ENCODE assay signal across 28 cellular contexts in genomic region chr17:6461246-6461645, GRCh38. TPM values are rescaled to one million over a fixed set of nuclear protein-coding genes. Genes with fewer than 3 reads are reported as not detected.
"Had no signal": no experiment of that assay in that cellular context is flagged by ENCODE, and none has a peak within 500 bp of the region (broad histone marks: within the 10 kb centered on the region; RNA-seq: fewer than 3 reads in every experiment).

No MANE protein-coding gene starts in this region.

- FAIRE-seq: TTC549, urothelium cell line had no signal

- ATAC-seq: gastroesophageal sphincter, heart left ventricle, left lung, T-cell had no signal

- H3K4me3 ChIP-seq: breast epithelium, coronary artery, gastroesophageal sphincter, heart left ventricle, left lung, ovary, prostate gland, transverse colon had no signal

- H3K9me3 Mint-ChIP-seq: activated naive CD4-positive, alpha-beta T cell treated with anti-CD3 and anti-CD28 coated beads, Interleukin-2, amount 50 U/mL, for 72 hours; activated T-helper 1 cell treated with anti-CD3 and anti-CD28 coated beads, Interleukin-12 subunit alpha, Interleukin-12 subunit beta, Interleukin-2, Interleukin-4 antibody, amounts not matched to agents 30 ng/mL and 10 ng/mL and 1 ng/mL, durations not matched to agents 14 hours and 24 hours and 36 hours; immature natural killer cell; stimulated activated naive CD8-positive, alpha-beta T cell treated with anti-CD3 and anti-CD28 coated beads, Interleukin-15, Interleukin-2, amounts not matched to agents 100 ng/mL and 50 ng/mL, for 24 hours; T-cell had no signal

- H3K36me3 ChIP-seq: breast epithelium, heart left ventricle, left lung, ovary, prostate gland, transverse colon, WERI-Rb-1 had no signal

- H3K9me3 ChIP-seq: breast epithelium, gastroesophageal sphincter, heart left ventricle, left lung, ovary, prostate gland, transverse colon had no signal

- H3K4me1 ChIP-seq: breast epithelium, left lung, prostate gland had no signal

- H3K27ac ChIP-seq: breast epithelium, coronary artery, epithelial cell of prostate, gastroesophageal sphincter, heart left ventricle, left lung, ovary, prostate gland, transverse colon, WERI-Rb-1 had no signal

- H3K27me3 ChIP-seq: breast epithelium, gastroesophageal sphincter, ovary, transverse colon had no signal

- DNase-seq: activated CD4-positive, alpha-beta T cell treated with anti-CD3 and anti-CD28 coated beads for 1 hour; activated CD4-positive, alpha-beta T cell treated with anti-CD3 and anti-CD28 coated beads, Interleukin-2, amount 50 U/mL, for 1 hour; activated CD8-positive, alpha-beta T cell treated with anti-CD3 and anti-CD28 coated beads, Interleukin-2, amount 10 ng/mL, durations not matched to agents 7 days and 5 days; activated gamma-delta T cell treated with Interleukin-2 at 50 U/mL for 16 hours; immature natural killer cell; mammary epithelial cell; stimulated activated CD4-positive, alpha-beta T cell treated with anti-CD3 and anti-CD28 coated beads, Interleukin-12 subunit alpha, Interleukin-12 subunit beta, amount 100 ng/mL, for 4 hours; stimulated activated CD4-positive, alpha-beta T cell treated with anti-CD3 and anti-CD28 coated beads, Interleukin-4, amount 100 ng/mL, for 4 hours; T-cell; transverse colon had no signal

- H3K36me3 Mint-ChIP-seq: activated naive CD4-positive, alpha-beta T cell treated with anti-CD3 and anti-CD28 coated beads, Interleukin-2, amount 50 U/mL, for 72 hours; immature natural killer cell; T-cell had no signal

- H3K27me3 Mint-ChIP-seq: stimulated activated naive CD8-positive, alpha-beta T cell treated with anti-CD3 and anti-CD28 coated beads, Interleukin-15, Interleukin-2, amounts not matched to agents 100 ng/mL and 50 ng/mL, for 24 hours had no signal

- H3K4me3 Mint-ChIP-seq: activated CD8-positive, alpha-beta T cell treated with anti-CD3 and anti-CD28 coated beads, Interleukin-2, amount 10 ng/mL, durations not matched to agents 7 days and 5 days; activated T-helper 1 cell treated with anti-CD3 and anti-CD28 coated beads, Interleukin-12 subunit alpha, Interleukin-12 subunit beta, Interleukin-2, Interleukin-4 antibody, amounts not matched to agents 30 ng/mL and 10 ng/mL and 1 ng/mL, durations not matched to agents 14 hours and 24 hours and 36 hours; immature natural killer cell; stimulated activated naive CD8-positive, alpha-beta T cell treated with anti-CD3 and anti-CD28 coated beads, Interleukin-15, Interleukin-2, amounts not matched to agents 100 ng/mL and 50 ng/mL, for 24 hours; T-cell had no signal

- H3K27ac Mint-ChIP-seq: activated CD8-positive, alpha-beta T cell treated with anti-CD3 and anti-CD28 coated beads, Interleukin-2, amount 10 ng/mL, durations not matched to agents 7 days and 5 days; activated T-helper 1 cell treated with anti-CD3 and anti-CD28 coated beads, Interleukin-12 subunit alpha, Interleukin-12 subunit beta, Interleukin-2, Interleukin-4 antibody, amounts not matched to agents 30 ng/mL and 10 ng/mL and 1 ng/mL, durations not matched to agents 14 hours and 24 hours and 36 hours; immature natural killer cell; stimulated activated naive CD8-positive, alpha-beta T cell treated with anti-CD3 and anti-CD28 coated beads, Interleukin-15, Interleukin-2, amounts not matched to agents 100 ng/mL and 50 ng/mL, for 24 hours; T-cell had no signal

RNA-seq across cellular contexts. Expression of gene PIMREG, which starts 17.0 kb away (rescaled TPM):
- total RNA-seq: mononuclear cell had no signal

RNA-seq across cellular contexts. Expression of gene AIPL1, which starts 26.3 kb away (rescaled TPM):
- total RNA-seq: activated CD8-positive, alpha-beta T cell treated with anti-CD3 and anti-CD28 coated beads, Interleukin-2, amount 10 ng/mL, durations not matched to agents 7 days and 5 days; activated naive CD4-positive, alpha-beta T cell treated with anti-CD3 and anti-CD28 coated beads, Interleukin-2, amount 50 U/mL, for 72 hours; activated T-helper 1 cell treated with anti-CD3 and anti-CD28 coated beads, Interleukin-12 subunit alpha, Interleukin-12 subunit beta, Interleukin-2, Interleukin-4 antibody, amounts not matched to agents 30 ng/mL and 10 ng/mL and 1 ng/mL, durations not matched to agents 14 hours and 24 hours and 36 hours; breast epithelium; gastroesophageal sphincter; heart left ventricle; kidney epithelial cell; left lung; mammary epithelial cell; myocyte; ovary; prostate gland; T-cell; transverse colon had no signal
- polyA plus RNA-seq: adipose tissue, heart left ventricle, immature natural killer cell, mammary epithelial cell, ovary had no signal
